ENCODE assay signal across 8 cellular contexts in the genomic region with DNA sequence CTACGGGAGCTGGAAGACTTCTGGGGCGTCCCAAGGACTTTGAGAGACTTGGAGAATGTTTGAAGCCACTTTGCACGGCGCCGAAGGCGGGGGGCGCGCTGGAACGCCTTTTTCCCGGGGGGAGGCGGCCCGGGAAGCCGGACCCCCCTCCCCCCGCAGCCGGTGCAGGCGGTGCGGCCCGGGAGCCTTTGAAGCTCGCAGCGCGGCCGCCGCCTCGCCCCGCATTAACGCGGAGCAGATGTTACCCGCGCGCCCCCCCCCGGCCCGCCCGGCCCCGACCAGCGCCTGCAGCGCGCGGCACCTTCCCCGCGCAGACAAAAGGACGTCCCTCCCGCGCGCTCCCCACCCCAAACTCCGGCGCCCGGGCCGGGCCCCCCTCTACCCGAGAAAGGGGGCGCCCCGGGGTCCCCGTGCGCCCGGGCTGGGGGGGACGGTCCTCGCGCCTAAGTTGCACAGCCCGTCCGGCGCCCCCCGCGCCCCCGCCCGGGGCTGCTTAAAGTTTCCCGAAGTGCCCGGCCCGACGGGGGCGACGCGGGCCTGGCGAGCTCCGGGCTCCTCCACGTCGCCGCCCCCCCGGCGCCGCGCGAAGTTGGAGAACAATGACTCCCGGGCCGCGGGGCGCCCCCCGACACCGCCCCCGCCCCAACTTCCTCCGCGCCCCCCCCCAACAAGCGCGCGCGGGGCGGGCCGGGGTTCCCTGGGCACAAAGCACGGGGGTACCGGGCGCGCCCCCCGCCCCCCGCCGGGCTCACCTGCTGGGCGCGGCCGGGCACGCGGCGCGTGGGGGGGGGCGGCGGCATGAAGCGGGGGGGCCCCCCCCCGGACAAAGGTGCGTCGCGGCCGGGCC. TPM values are rescaled to one million over a fixed set of nuclear protein-coding genes. Genes with fewer than 3 reads are reported as not detected.
A peak's percentile ranks its signal among the peaks of the same experiment; 100 is the strongest.
DNase-seq lines count a peak whose midpoint lies in the region; ATAC-seq and TF ChIP-seq lines count a peak whose summit lies in the region.

No MANE protein-coding gene starts in this region.

- TF ChIP-seq CTCF in AG09309 (IDR thresholded peaks at IDR 0.05; ENCODE audit: control insufficient read depth, insufficient read depth, low read depth, low read length, missing control alignments) = no peak
- no peak for TF ChIP-seq CTCF in HCT116 (IDR thresholded peaks at IDR 0.05 in 2 of 3, conservative IDR thresholded peaks at IDR 0.05 in 1 of 3; ENCODE audit: borderline replicate concordance in 1 of 3, insufficient read depth in 1 of 3, low read depth in 2 of 3, low read length in 2 of 3)
- TF ChIP-seq CTCF in liver (IDR thresholded peaks at IDR 0.05; ENCODE audit: low read depth, low read length, missing input control) = no peak

- intact Hi-C loops in HCT116 (cut with micrococcal nuclease) = no loop called here

- no peaks in the 10 kb centered on the region for H3K9me3 Mint-ChIP-seq in stimulated activated naive B cell treated with anti-CD40 and anti-IgM and Interleukin-4, amounts not matched to agents 10 μg/mL and 1 μg/mL and 100 μg/mL, for 72 hours

- H3K4me1 Mint-ChIP-seq in stimulated activated naive B cell treated with anti-CD40 and anti-IgM and Interleukin-4, amounts not matched to agents 10 μg/mL and 1 μg/mL and 100 μg/mL, for 72 hours = peaks cover 45 to 69% of the 10 kb centered on the region in 2 donors

- H3K4me2 ChIP-seq in HCT116 (ENCODE audit: low read length) = peak overlapping the region; percentile 83

- no peaks in the 10 kb centered on the region for H3K9me2 ChIP-seq in HCT116 (ENCODE audit: insufficient read depth)

- POLR2A ChIA-PET in HCT116 (lab: Charles Lee) = interaction anchor here (0.6 to 1.8 kb wide), 2 partner anchors 96 to 100 kb away, joined by 3 to 4 read pairs; no protein-coding TSS in a partner anchor

- peak overlapping the region; percentile 93 to 99 for H3K4me3 Mint-ChIP-seq in stimulated activated naive B cell treated with anti-CD40 and anti-IgM and Interleukin-4, amounts not matched to agents 10 μg/mL and 1 μg/mL and 100 μg/mL, for 72 hours

- ATAC-seq in HCT116 (no peak), HG02981 (IDR thresholded peaks at IDR 0.05; ENCODE audit: unreplicated experiment) (no peak), GM21528 (IDR thresholded peaks at IDR 0.05; ENCODE audit: low FRiP score, unreplicated experiment) (no peak)
- no peak for ATAC-seq in stimulated activated naive B cell treated with anti-CD40 and anti-IgM and Interleukin-4, amounts not matched to agents 10 μg/mL and 1 μg/mL and 100 μg/mL, for 72 hours (replicated peaks)

- H3K4me1 ChIP-seq in HCT116 (ENCODE audit: control insufficient read depth in 1 of 2, insufficient read depth in 2 of 2, low read length in 2 of 2) = peaks cover 20 to 41% of the 10 kb centered on the region in 2 experiments
- peaks cover 3 to 8% (median 4%) of the 10 kb centered on the region in 4 donors for H3K4me1 ChIP-seq in liver (ENCODE audit: control insufficient read depth in 4 of 4, insufficient read depth in 4 of 4, low read length in 3 of 4)

- RAD21 ChIA-PET in HCT116 (lab: Charles Lee; ENCODE audit: low non-redundant PET in 1 of 2, low total read pairs in 2 of 2, uncharacterized antibody in 2 of 2, unreplicated experiment in 2 of 2) = interaction anchor here in 1 of 2 experiments (0.6 kb wide), 1 partner anchor 346 kb away, joined by 5 read pairs; no protein-coding TSS in a partner anchor

- peak overlapping the region; percentile 82 for H3K27ac ChIP-seq in HCT116 (ENCODE audit: low read depth, low read length)
- no peak overlapping the region for H3K27ac ChIP-seq in liver (ENCODE audit: low read depth in 1 of 2, low read length in 2 of 2)

- BruUV-seq in HCT116 (replicated peaks; lab: Mats Ljungman, UMichigan) = no TSS peak

- H3K36me3 ChIP-seq in HCT116 (ENCODE audit: control insufficient read depth in 1 of 2, insufficient read depth in 2 of 2, low read length in 2 of 2) (peaks cover 7 to 19% of the 10 kb centered on the region in 2 experiments; a peak in 3 of 4 replicates), liver (ENCODE audit: control insufficient read depth in 4 of 4, insufficient read depth in 3 of 4, low read depth in 1 of 4, low read length in 3 of 4) (peaks cover 0 to 2% (median 0%) of the 10 kb centered on the region in 4 donors)

- DNase-seq in AG09309 (ENCODE audit: low read depth) (no peak), HCT116 (ENCODE audit: low read depth, low spot score) (no peak), T-helper 9 cell (peak; percentile 34)
- peak; percentile 43 for DNase-seq in central memory CD4-positive, alpha-beta T cell
- no peak for DNase-seq in stimulated activated naive B cell treated with anti-CD40 and anti-IgM and Interleukin-4, amounts not matched to agents 10 μg/mL and 1 μg/mL and 100 μg/mL, for 72 hours

- no peak for TF ChIP-seq RAD21 in HCT116 (IDR thresholded peaks at IDR 0.05; ENCODE audit: low read depth)
- TF ChIP-seq RAD21 in liver (IDR thresholded peaks at IDR 0.05) = no peak

- H3K36me3 Mint-ChIP-seq in stimulated activated naive B cell treated with anti-CD40 and anti-IgM and Interleukin-4, amounts not matched to agents 10 μg/mL and 1 μg/mL and 100 μg/mL, for 72 hours = peaks cover 22 to 24% of the 10 kb centered on the region in 2 donors

- H3K9ac ChIP-seq in HCT116 (ENCODE audit: low read length) (peak overlapping the region; percentile 84), liver (ENCODE audit: low read depth in 1 of 2, low read length in 2 of 2) (peak overlapping the region; percentile 27 to 31)

- H4K20me1 ChIP-seq in HCT116 (ENCODE audit: insufficient read depth) = no peaks in the 10 kb centered on the region

- H3K27me3 ChIP-seq in HCT116 (ENCODE audit: insufficient read depth, low read length) (no peaks in the 10 kb centered on the region), liver (ENCODE audit: control insufficient read depth in 4 of 4, insufficient read depth in 4 of 4, low read length in 3 of 4) (no peaks in the 10 kb centered on the region)

- no peaks in the 10 kb centered on the region for H3K27me3 Mint-ChIP-seq in stimulated activated naive B cell treated with anti-CD40 and anti-IgM and Interleukin-4, amounts not matched to agents 10 μg/mL and 1 μg/mL and 100 μg/mL, for 72 hours

- H3K9me3 ChIP-seq in HCT116 (ENCODE audit: control insufficient read depth in 1 of 2, insufficient read depth in 1 of 2, low read depth in 1 of 2, low read length in 2 of 2) (no peaks in the 10 kb centered on the region), liver (ENCODE audit: control insufficient read depth in 4 of 4, low read length in 3 of 4) (no peaks in the 10 kb centered on the region)

- TF ChIP-seq POLR2A in HCT116 (IDR thresholded peaks at IDR 0.05; ENCODE audit: borderline replicate concordance, extremely low read depth, insufficient read depth, insufficient read length) = no peak

- H3K4me3 ChIP-seq in AG09309 (ENCODE audit: control insufficient read depth, low read depth, low read length) = peak overlapping the region; percentile 67
- H3K4me3 ChIP-seq in HCT116 (replicated peaks in 1 of 2; ENCODE audit: low read depth in 1 of 2, low read length in 2 of 2) = peak overlapping the region; percentile 58 to 83
- H3K4me3 ChIP-seq in liver (ENCODE audit: low read depth in 1 of 3, low read length in 3 of 3) = peak overlapping the region in 2 of 3 donors; percentile 45 to 97

- H3K79me2 ChIP-seq in HCT116 (ENCODE audit: insufficient read depth, low read length) = peaks cover 42% of the 10 kb centered on the region

- H2AFZ ChIP-seq in HCT116 (ENCODE audit: low read depth, low read length, poor library complexity, severe bottlenecking) = no peak overlapping the region

- H3K27ac Mint-ChIP-seq in stimulated activated naive B cell treated with anti-CD40 and anti-IgM and Interleukin-4, amounts not matched to agents 10 μg/mL and 1 μg/mL and 100 μg/mL, for 72 hours = peak overlapping the region; percentile 98

- 1% methylated on average over 118 of the region's 118 CpGs for WGBS in liver

- CTCF ChIA-PET in HCT116 (lab: Charles Lee) = interaction anchor here (2.4 kb wide), 1 partner anchor 106 kb away, joined by 7 read pairs; no protein-coding TSS in a partner anchor

TF ChIP-seq in HCT116, 20 proteins besides CTCF, POLR2A, EP300 and RAD21:
- TF ChIP-seq JUND (IDR thresholded peaks at IDR 0.05) = no peak
- peak; percentile 92 for TF ChIP-seq TCF7L2 (IDR thresholded peaks at IDR 0.05; ENCODE audit: borderline replicate concordance, extremely low read depth, insufficient read depth, insufficient read length)
- peak; percentile 48; the same call in 1 of the 2 replicates for TF ChIP-seq ZFX (IDR thresholded peaks at IDR 0.05)

TF ChIP-seq in liver, 16 proteins besides CTCF, POLR2A, EP300 and RAD21 (continues in another document):
- TF ChIP-seq SP1 (IDR thresholded peaks at IDR 0.05) = no peak
- no peak for TF ChIP-seq YY1 (IDR thresholded peaks at IDR 0.05)
- no peak for TF ChIP-seq RXRA (IDR thresholded peaks at IDR 0.05)
- TF ChIP-seq FOXA2 (IDR thresholded peaks at IDR 0.05) = no peak
- no peak for TF ChIP-seq NR2F2 (IDR thresholded peaks at IDR 0.05)

RNA-seq across cellular contexts. Expression of gene TCF3, which starts 0.6 kb away (rescaled TPM):
- total RNA-seq in HCT116 (2021; ENCODE audit: unreplicated experiment) (208 TPM), liver (100 to 1,000 TPM in 1 of 2 donors, 10 to 100 TPM in 1; 10.9 to 119 TPM)
- 151 and 165 TPM in 2 replicates for polyA plus RNA-seq in HCT116 (2012)
- polyA plus RNA-seq in liver = 10 to 100 TPM in 1 of 2 donors, 1 to 10 TPM in 1; 5.2 to 14.6 TPM

RNA-seq across cellular contexts. Expression of gene UQCR11, which starts 46.5 kb away (rescaled TPM):
- total RNA-seq in HCT116 (2021; ENCODE audit: unreplicated experiment) (303 TPM), liver (10 to 100 TPM; 23.8 to 37.4 TPM)
- polyA plus RNA-seq in HCT116 (2012) = 208 and 223 TPM in 2 replicates
- 100 to 1,000 TPM; 127 to 862 TPM for polyA plus RNA-seq in liver

RNA-seq across cellular contexts. Expression of gene MBD3, which starts 59.1 kb away (rescaled TPM):
- total RNA-seq in HCT116 (2021; ENCODE audit: unreplicated experiment) = 85.7 TPM
- 47.8 and 52.2 TPM in 2 replicates for polyA plus RNA-seq in HCT116 (2012)
- total RNA-seq in liver = 10 to 100 TPM; 48.4 to 57.6 TPM
- polyA plus RNA-seq in liver = 10 to 100 TPM; 12.4 to 52.0 TPM

Comparison
In these comparisons a context has a peak if more than half of its experiments do, and no peak if none do; other contexts are left out.
1. DNase-seq: peak in T-helper 9 cell (single experiment) and central memory CD4-positive, alpha-beta T cell (single experiment); none in AG09309 (single experiment), HCT116 (single experiment) and stimulated activated naive B cell treated with anti-CD40 and anti-IgM and Interleukin-4, amounts not matched to agents 10 μg/mL and 1 μg/mL and 100 μg/mL, for 72 hours (single experiment).
2. Peak in every context shown above with its lines, with median percentiles within 50 percentile points of each other: H3K4me3 ChIP-seq.